ENCODE assay signal across 8 cellular contexts in genomic region chr20:32509639-32510066, GRCh38.
DNase-seq lines count a peak whose midpoint lies in the region; ATAC-seq, FAIRE-seq and TF ChIP-seq lines count a peak whose summit lies in the region.

No MANE protein-coding gene starts in this region.

- no peak overlapping the region for H3K4me3 Mint-ChIP-seq in WTC11

- no peak for ATAC-seq in WTC11
- no peak for ATAC-seq in GM19324 (IDR thresholded peaks at IDR 0.05; ENCODE audit: low FRiP score, unreplicated experiment)

- no peaks in the 10 kb centered on the region for H3K36me3 Mint-ChIP-seq in WTC11

- CTCF ChIA-PET in WTC11 (lab: Charles Lee) = interaction anchor here (0.5 to 0.7 kb wide), 2 partner anchors 15 to 20 kb away, joined by 3 to 4 read pairs; no protein-coding TSS in a partner anchor

- POLR2A ChIA-PET in WTC11 (lab: Charles Lee) = no interaction called here

- no peak for FAIRE-seq in D721Med (lab: Jason Lieb, UNC)

- H3K27ac Mint-ChIP-seq in WTC11 = no peak overlapping the region

- H3K4me1 Mint-ChIP-seq in WTC11 = peaks cover 45% of the 10 kb centered on the region

- TF ChIP-seq CTCF in D721Med (IDR thresholded peaks at IDR 0.05; ENCODE audit: insufficient read depth, missing control alignments) = no peak
- no peak for TF ChIP-seq CTCF in WTC11 (IDR thresholded peaks at IDR 0.05)

- H3K9me3 Mint-ChIP-seq in WTC11 = no peaks in the 10 kb centered on the region

- H3K27me3 Mint-ChIP-seq in WTC11 (ENCODE audit: low read depth) = no peaks in the 10 kb centered on the region

- DNase-seq in NK-92 treated with Interleukin-12 subunit alpha and Interleukin-12 subunit beta, amount 100 ng/mL, for 24 hours (lab: John Stamatoyannopoulos, UW) = peak; percentile 25
- DNase-seq in NK-92 (lab: John Stamatoyannopoulos, UW; ENCODE audit: unreplicated experiment) (no peak), T-helper 22 cell (ENCODE audit: low read depth) (peak; percentile 60), D721Med (ENCODE audit: insufficient read length, low spot score) (no peak), WTC11 (ENCODE audit: low spot score) (no peak)
- peak; percentile 40 for DNase-seq in effector CD8-positive, alpha-beta T cell (lab: John Stamatoyannopoulos, UW)
- peak; percentile 49 to 65 for DNase-seq in stimulated activated CD8-positive, alpha-beta memory T cell treated with anti-CD3 and anti-CD28 coated beads, Interleukin-15, amount 100 ng/mL, for 48 hours (ENCODE audit: low read depth in 2 of 2)

TF ChIP-seq in WTC11, 78 proteins besides CTCF, POLR2A, EP300 and RAD21:
- TF ChIP-seq USF1 (CRISPR knock-in tag; IDR thresholded peaks at IDR 0.05) (no peak), ZSCAN18 (CRISPR knock-in tag; IDR thresholded peaks at IDR 0.05) (no peak), MXD4 (CRISPR knock-in tag; IDR thresholded peaks at IDR 0.05; ENCODE audit: borderline replicate concordance) (no peak), CREM (CRISPR knock-in tag; IDR thresholded peaks at IDR 0.05) (no peak), ATF1 (CRISPR knock-in tag; IDR thresholded peaks at IDR 0.05) (no peak), GABPB1 (CRISPR knock-in tag; IDR thresholded peaks at IDR 0.05) (no peak), RORB (CRISPR knock-in tag; IDR thresholded peaks at IDR 0.05) (no peak), NR1H2 (CRISPR knock-in tag; IDR thresholded peaks at IDR 0.05) (no peak), CREB1 (CRISPR knock-in tag; IDR thresholded peaks at IDR 0.05) (no peak), HMGXB4 (CRISPR knock-in tag; IDR thresholded peaks at IDR 0.05) (no peak), RELA (CRISPR knock-in tag; IDR thresholded peaks at IDR 0.05; ENCODE audit: borderline replicate concordance) (no peak), ZNF396 (CRISPR knock-in tag; IDR thresholded peaks at IDR 0.05; ENCODE audit: borderline replicate concordance) (no peak), TP53 (CRISPR knock-in tag; IDR thresholded peaks at IDR 0.05) (no peak), ZNF423 (CRISPR knock-in tag; IDR thresholded peaks at IDR 0.05) (no peak), CBFB (CRISPR knock-in tag; IDR thresholded peaks at IDR 0.05; ENCODE audit: low read depth) (no peak), ATF2 (CRISPR knock-in tag; IDR thresholded peaks at IDR 0.05; ENCODE audit: borderline replicate concordance, low read depth) (no peak)

Comparison
In these comparisons a context has a peak if more than half of its experiments do, and no peak if none do; other contexts are left out.
1. DNase-seq: peak in NK-92 treated with Interleukin-12 subunit alpha and Interleukin-12 subunit beta, amount 100 ng/mL, for 24 hours (single experiment), T-helper 22 cell (single experiment), effector CD8-positive, alpha-beta T cell (single experiment) and stimulated activated CD8-positive, alpha-beta memory T cell treated with anti-CD3 and anti-CD28 coated beads, Interleukin-15, amount 100 ng/mL, for 48 hours (2 of 2); none in NK-92 (single experiment), D721Med (single experiment) and WTC11 (single experiment).